Comparison of ENCODE assay signal across 8 cellular contexts in the genomic region with DNA sequence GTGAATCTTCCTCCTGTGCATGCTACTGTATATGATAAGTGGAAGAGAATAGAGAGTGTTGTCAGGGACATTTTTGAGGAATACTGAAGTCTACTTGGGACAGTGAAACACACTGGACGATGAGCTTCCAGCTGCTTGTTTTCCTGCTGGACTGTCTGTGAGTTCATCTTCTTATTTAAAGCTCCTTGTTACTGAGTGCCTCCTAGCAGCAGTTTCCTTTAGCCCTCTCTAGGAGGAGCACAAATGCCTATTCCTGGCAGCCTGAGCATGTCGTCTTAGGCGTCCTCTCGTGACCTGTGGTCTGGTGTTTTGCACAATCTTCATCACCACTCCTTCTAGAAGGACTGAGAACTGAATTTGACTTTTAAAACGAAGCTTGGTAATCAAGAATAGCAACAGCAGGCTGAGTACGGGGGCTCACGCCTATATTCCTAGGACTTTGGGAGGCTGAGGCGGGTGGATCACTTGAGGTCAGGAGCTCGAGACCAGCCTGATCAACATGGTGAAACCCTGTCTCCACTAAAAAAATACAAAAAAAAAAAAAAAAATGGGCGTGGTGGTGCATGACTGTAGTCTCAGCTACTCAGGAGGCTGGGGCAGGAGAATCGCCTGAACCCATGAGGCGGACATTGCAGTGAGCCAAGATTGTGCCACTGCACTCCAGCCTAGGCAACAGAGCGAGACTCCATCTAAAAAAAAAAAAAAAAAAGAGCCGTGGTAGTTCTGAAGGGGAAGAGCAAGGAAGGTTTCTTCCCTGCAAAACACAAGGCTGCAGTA. TPM values are rescaled to one million over a fixed set of nuclear protein-coding genes. Genes with fewer than 3 reads are reported as not detected.
A peak's percentile ranks its signal among the peaks of the same experiment; 100 is the strongest.
DNase-seq lines count a peak whose midpoint lies in the region; ATAC-seq and TF ChIP-seq lines count a peak whose summit lies in the region.

No MANE protein-coding gene starts in this region.

- H3K27me3 Mint-ChIP-seq in stimulated activated memory B cell treated with anti-CD40 and anti-IgM and Interleukin-4, amounts not matched to agents 10 μg/mL and 1 μg/mL and 100 μg/mL, for 72 hours = no peaks in the 10 kb centered on the region

- H3K4me3 ChIP-seq in cardiac muscle cell (peak overlapping the region; percentile 7), dorsolateral prefrontal cortex (peak overlapping the region in 4 of 59 donors; percentile 1 to 9 (median 3))

- H3K4me1 ChIP-seq in cardiac muscle cell (ENCODE audit: low read depth) = peaks cover 25% of the 10 kb centered on the region

- H3K27ac Mint-ChIP-seq in stimulated activated memory B cell treated with anti-CD40 and anti-IgM and Interleukin-4, amounts not matched to agents 10 μg/mL and 1 μg/mL and 100 μg/mL, for 72 hours = peak overlapping the region; percentile 93

- ATAC-seq in GM18870 (IDR thresholded peaks at IDR 0.05; ENCODE audit: unreplicated experiment) = peak; percentile 39
- ATAC-seq in HG03045 (IDR thresholded peaks at IDR 0.05; ENCODE audit: unreplicated experiment) = peak; percentile 58
- peak; percentile 75 for ATAC-seq in stimulated activated memory B cell treated with anti-CD40 and anti-IgM and Interleukin-4, amounts not matched to agents 10 μg/mL and 1 μg/mL and 100 μg/mL, for 72 hours

- no peaks in the 10 kb centered on the region for H3K36me3 ChIP-seq in cardiac muscle cell

- peak overlapping the region; percentile 64 for H3K4me3 Mint-ChIP-seq in stimulated activated memory B cell treated with anti-CD40 and anti-IgM and Interleukin-4, amounts not matched to agents 10 μg/mL and 1 μg/mL and 100 μg/mL, for 72 hours

- intact Hi-C loops in dorsolateral prefrontal cortex (cut with DNase I) = no loop called here

- no peaks in the 10 kb centered on the region for H3K9me3 ChIP-seq in cardiac muscle cell (ENCODE audit: low read depth)

- peaks cover 68% of the 10 kb centered on the region for H3K4me1 Mint-ChIP-seq in stimulated activated memory B cell treated with anti-CD40 and anti-IgM and Interleukin-4, amounts not matched to agents 10 μg/mL and 1 μg/mL and 100 μg/mL, for 72 hours

- no peaks in the 10 kb centered on the region for H3K9me3 Mint-ChIP-seq in stimulated activated memory B cell treated with anti-CD40 and anti-IgM and Interleukin-4, amounts not matched to agents 10 μg/mL and 1 μg/mL and 100 μg/mL, for 72 hours

- H3K36me3 Mint-ChIP-seq in stimulated activated memory B cell treated with anti-CD40 and anti-IgM and Interleukin-4, amounts not matched to agents 10 μg/mL and 1 μg/mL and 100 μg/mL, for 72 hours = peaks cover 19% of the 10 kb centered on the region

- DNase-seq in AG20443 (ENCODE audit: low spot score) (peak; percentile 89), cardiac muscle cell (ENCODE audit: low read depth in 1 of 2, low spot score in 1 of 2) (peak; percentile 68 to 89), dorsolateral prefrontal cortex (no peak)
- DNase-seq in activated CD4-positive, CD25-positive, alpha-beta regulatory T cell (lab: John Stamatoyannopoulos, UW) = no peak

- no peaks in the 10 kb centered on the region for H3K27me3 ChIP-seq in cardiac muscle cell
- H3K27me3 ChIP-seq in dorsolateral prefrontal cortex = no peaks in the 10 kb centered on the region

- TF ChIP-seq POLR2A in Raji (IDR thresholded peaks at IDR 0.05; ENCODE audit: insufficient read depth, low read depth, low read length) = 0 out of 2 replicates have a peak, but pooled peaks have one; percentile 8

- H3K27ac ChIP-seq in cardiac muscle cell = peak overlapping the region; percentile 94
- H3K27ac ChIP-seq in dorsolateral prefrontal cortex = peak overlapping the region in 22 of 59 donors; percentile 0 to 66 (median 24)

- TF ChIP-seq CTCF in cardiac muscle cell (IDR thresholded peaks at IDR 0.05; ENCODE audit: low read depth, low read length) = peak; percentile 45
- TF ChIP-seq CTCF in dorsolateral prefrontal cortex (IDR thresholded peaks at IDR 0.05 in 54 of 56, conservative IDR thresholded peaks at IDR 0.05 in 2 of 56; ENCODE audit: low read depth in 1 of 56, partially characterized antibody in 56 of 56) = peak in 3 of 56 donors; percentile 9 to 12 (median 11)

RNA-seq across cellular contexts. Expression of a gene that starts 44.0 kb away (rescaled TPM):
- 6.4 and 14.8 TPM in 2 replicates for total RNA-seq in cardiac muscle cell
- 5.7 and 11.8 TPM in 2 replicates for polyA plus RNA-seq in cardiac muscle cell
- total RNA-seq in dorsolateral prefrontal cortex = 10 to 100 TPM; 10.4 to 61.6 (median 31.4) TPM

Comparison
In these comparisons a context has a peak if more than half of its experiments do, and no peak if none do; other contexts are left out.
1. DNase-seq: peak in AG20443 (single experiment) and cardiac muscle cell (2 of 2); none in dorsolateral prefrontal cortex (0 of 10) and activated CD4-positive, CD25-positive, alpha-beta regulatory T cell (0 of 4).
2. Peak in every context shown above with its lines, with median percentiles within 50 percentile points of each other: ATAC-seq.